In the genomic region with DNA sequence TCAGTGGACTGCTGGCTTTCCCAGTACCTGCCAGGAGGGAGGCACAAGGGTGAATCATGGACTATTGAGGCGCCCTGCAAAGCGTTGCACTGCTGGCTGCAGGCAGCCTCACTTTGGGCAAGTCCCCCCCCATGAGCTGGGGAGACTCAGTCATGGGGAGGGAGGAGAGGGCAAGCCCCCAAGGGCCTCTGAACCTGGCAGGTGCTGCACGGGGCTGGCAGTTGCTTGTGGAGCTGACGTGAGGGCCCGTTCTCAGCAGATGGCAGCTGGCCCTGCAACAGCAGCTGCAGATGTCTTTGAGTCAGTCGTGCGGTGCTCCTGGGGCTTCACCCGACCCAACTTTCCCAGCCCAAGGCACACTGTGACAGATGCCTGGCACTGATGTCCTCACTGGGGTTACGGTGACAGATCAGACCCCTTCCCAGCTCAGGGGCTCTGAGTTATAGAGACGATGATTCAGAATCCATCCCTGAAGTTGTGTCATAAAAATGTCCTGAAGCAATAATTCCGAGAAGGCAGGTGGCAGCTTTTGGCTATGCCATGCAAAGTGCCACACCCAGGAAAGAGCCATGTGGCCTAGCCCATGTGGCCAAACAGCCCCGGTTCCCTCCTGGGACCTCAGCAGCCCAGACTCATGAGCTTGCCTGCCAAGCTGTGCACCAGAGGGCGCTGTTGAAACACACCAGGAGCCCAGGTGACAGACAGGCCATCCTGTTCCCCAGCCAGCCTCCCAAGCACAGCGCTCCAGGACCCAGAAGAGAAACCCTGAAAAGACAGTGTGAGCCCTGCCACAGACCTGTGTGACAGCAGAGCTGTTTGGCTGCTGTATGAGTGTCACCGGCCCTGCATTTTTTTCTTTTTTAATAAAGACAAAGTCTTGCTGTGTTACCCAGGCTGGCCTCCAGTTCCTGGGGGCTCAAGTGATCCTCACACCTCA, we compare ENCODE assay signal across 8 cellular contexts.
DNase-seq lines count a peak whose midpoint lies in the region; ATAC-seq and TF ChIP-seq lines count a peak whose summit lies in the region.

No MANE protein-coding gene starts in this region.

- H3K27ac ChIP-seq in 22Rv1: no peak overlapping the region

- peak; percentile 95 for TF ChIP-seq CTCF in 22Rv1 (IDR thresholded peaks at IDR 0.05)
- TF ChIP-seq CTCF in GM13977 (IDR thresholded peaks at IDR 0.05; ENCODE audit: extremely low read depth, insufficient read depth, missing control alignments): peak; percentile 95

- DNase-seq in GM13977 (ENCODE audit: low spot score) (peak; percentile 93), NCI-H446 (lab: John Stamatoyannopoulos, UW) (peak; percentile 57 to 82), cerebellar cortex (ENCODE audit: low spot score) (peak; percentile 90), left kidney (ENCODE audit: low read depth, low spot score) (peak; percentile 92)
- peak; percentile 84 to 86 for DNase-seq in stimulated activated CD4-positive, alpha-beta T cell treated with anti-CD3 and anti-CD28 coated beads, Interleukin-2, amount 100 ng/mL, for 48 hours

- ATAC-seq in HG03060 (IDR thresholded peaks at IDR 0.05; ENCODE audit: low read depth, unreplicated experiment): peak; percentile 67
- peak; percentile 92 to 95 for ATAC-seq in activated CD4-positive, CD25-positive, alpha-beta regulatory T cell treated with anti-CD3 and anti-CD28 coated beads, Interleukin-2, amount 50 U/mL, for 24 hours

- in situ Hi-C loops in GM13977 (cut with MboI; ENCODE audit: low pct_unique_long_range_greater_than_20kb, low sequenced_read_pairs, unreplicated experiment): loop anchor here (10.0 kb wide), 1 partner anchor 89 kb away; no protein-coding TSS in a partner anchor
